14 cellular contexts compared by ENCODE assay signal in genomic region chr2:203992496-203992895, GRCh38. TPM values are rescaled to one million over a fixed set of nuclear protein-coding genes. Genes with fewer than 3 reads are reported as not detected.
DNase-seq lines count a peak whose midpoint lies in the region; ATAC-seq lines count a peak whose summit lies in the region.
"Had no signal": no experiment of that assay in that cellular context is flagged by ENCODE, and none has a peak within 500 bp of the region (broad histone marks: within the 10 kb centered on the region; RNA-seq: fewer than 3 reads in every experiment).

No MANE protein-coding gene starts in this region.

- H3K9me3 Mint-ChIP-seq in activated CD8-positive, alpha-beta memory T cell treated with anti-CD3 and anti-CD28 coated beads, Interleukin-2, amount 10 ng/mL, durations not matched to agents 7 days and 5 days (ENCODE audit: low read depth) = no peaks in the 10 kb centered on the region
- no peaks in the 10 kb centered on the region for H3K9me3 Mint-ChIP-seq in activated naive CD8-positive, alpha-beta T cell treated with anti-CD3 and anti-CD28 coated beads, Interleukin-2, amount 50 U/mL, for 24 hours
- peaks cover 5% of the 10 kb centered on the region for H3K9me3 Mint-ChIP-seq in activated naive CD8-positive, alpha-beta T cell treated with anti-CD3 and anti-CD28 coated beads for 36 hours
- H3K9me3 Mint-ChIP-seq in activated T-helper 17 cell treated with anti-CD3 and anti-CD28 coated beads, Interleukin-2, amount 50 U/mL, for 72 hours = no peaks in the 10 kb centered on the region
- H3K9me3 Mint-ChIP-seq: CD4-positive, alpha-beta memory T cell had no signal

- peaks cover 32% of the 10 kb centered on the region for H3K4me1 Mint-ChIP-seq in activated CD8-positive, alpha-beta memory T cell treated with anti-CD3 and anti-CD28 coated beads, Interleukin-2, amount 10 ng/mL, durations not matched to agents 7 days and 5 days
- H3K4me1 Mint-ChIP-seq in activated naive CD8-positive, alpha-beta T cell treated with anti-CD3 and anti-CD28 coated beads, Interleukin-2, amount 50 U/mL, for 24 hours = peaks cover 31% of the 10 kb centered on the region
- peaks cover 34% of the 10 kb centered on the region for H3K4me1 Mint-ChIP-seq in activated naive CD8-positive, alpha-beta T cell treated with anti-CD3 and anti-CD28 coated beads for 36 hours
- H3K4me1 Mint-ChIP-seq in activated T-helper 17 cell treated with anti-CD3 and anti-CD28 coated beads, Interleukin-2, amount 50 U/mL, for 72 hours = peaks cover 19% of the 10 kb centered on the region
- H3K4me1 Mint-ChIP-seq: B cell had no signal

- H3K36me3 Mint-ChIP-seq in activated CD8-positive, alpha-beta memory T cell treated with anti-CD3 and anti-CD28 coated beads, Interleukin-2, amount 10 ng/mL, durations not matched to agents 7 days and 5 days = peaks cover 10% of the 10 kb centered on the region
- peaks cover 5% of the 10 kb centered on the region for H3K36me3 Mint-ChIP-seq in activated naive CD8-positive, alpha-beta T cell treated with anti-CD3 and anti-CD28 coated beads, Interleukin-2, amount 50 U/mL, for 24 hours (ENCODE audit: low read depth)
- H3K36me3 Mint-ChIP-seq in activated naive CD8-positive, alpha-beta T cell treated with anti-CD3 and anti-CD28 coated beads for 36 hours = peaks cover 8% of the 10 kb centered on the region
- no peaks in the 10 kb centered on the region for H3K36me3 Mint-ChIP-seq in activated T-helper 17 cell treated with anti-CD3 and anti-CD28 coated beads, Interleukin-2, amount 50 U/mL, for 72 hours (ENCODE audit: low read depth)

- no peak overlapping the region for H3K27ac Mint-ChIP-seq in activated CD8-positive, alpha-beta memory T cell treated with anti-CD3 and anti-CD28 coated beads, Interleukin-2, amount 10 ng/mL, durations not matched to agents 7 days and 5 days
- H3K27ac Mint-ChIP-seq in activated naive CD8-positive, alpha-beta T cell treated with anti-CD3 and anti-CD28 coated beads, Interleukin-2, amount 50 U/mL, for 24 hours = no peak overlapping the region
- H3K27ac Mint-ChIP-seq in activated naive CD8-positive, alpha-beta T cell treated with anti-CD3 and anti-CD28 coated beads for 36 hours = no peak overlapping the region
- H3K27ac Mint-ChIP-seq in activated T-helper 17 cell treated with anti-CD3 and anti-CD28 coated beads, Interleukin-2, amount 50 U/mL, for 72 hours = no peak overlapping the region
- H3K27ac Mint-ChIP-seq: B cell; CD4-positive, alpha-beta memory T cell had no signal

- ATAC-seq in activated CD8-positive, alpha-beta memory T cell treated with anti-CD3 and anti-CD28 coated beads, Interleukin-2, amount 10 ng/mL, durations not matched to agents 7 days and 5 days = peak; percentile 43
- ATAC-seq in activated naive CD8-positive, alpha-beta T cell treated with anti-CD3 and anti-CD28 coated beads, Interleukin-2, amount 50 U/mL, for 24 hours = peak; percentile 33
- ATAC-seq in activated T-helper 17 cell treated with anti-CD3 and anti-CD28 coated beads, Interleukin-2, amount 50 U/mL, for 72 hours (replicated peaks) = peak; percentile 68
- no peak for ATAC-seq in GM18861 (IDR thresholded peaks at IDR 0.05; ENCODE audit: unreplicated experiment)

- CTCF ChIA-PET in activated CD8-positive, alpha-beta memory T cell treated with anti-CD3 and anti-CD28 coated beads, Interleukin-2, amount 10 ng/mL, durations not matched to agents 7 days and 5 days (lab: Charles Lee) = interaction anchor here (1.7 kb wide), 1 partner anchor 35 kb away, joined by 4 read pairs; no protein-coding TSS in a partner anchor

- no peak overlapping the region for H3K4me3 Mint-ChIP-seq in activated CD8-positive, alpha-beta memory T cell treated with anti-CD3 and anti-CD28 coated beads, Interleukin-2, amount 10 ng/mL, durations not matched to agents 7 days and 5 days
- H3K4me3 Mint-ChIP-seq in activated naive CD8-positive, alpha-beta T cell treated with anti-CD3 and anti-CD28 coated beads, Interleukin-2, amount 50 U/mL, for 24 hours = no peak overlapping the region
- H3K4me3 Mint-ChIP-seq in activated naive CD8-positive, alpha-beta T cell treated with anti-CD3 and anti-CD28 coated beads for 36 hours = no peak overlapping the region
- H3K4me3 Mint-ChIP-seq in activated T-helper 17 cell treated with anti-CD3 and anti-CD28 coated beads, Interleukin-2, amount 50 U/mL, for 72 hours = no peak overlapping the region
- H3K4me3 Mint-ChIP-seq: B cell; CD4-positive, alpha-beta memory T cell had no signal

- peaks cover 2% of the 10 kb centered on the region for H3K27me3 Mint-ChIP-seq in activated CD8-positive, alpha-beta memory T cell treated with anti-CD3 and anti-CD28 coated beads, Interleukin-2, amount 10 ng/mL, durations not matched to agents 7 days and 5 days
- H3K27me3 Mint-ChIP-seq in activated naive CD8-positive, alpha-beta T cell treated with anti-CD3 and anti-CD28 coated beads, Interleukin-2, amount 50 U/mL, for 24 hours = no peaks in the 10 kb centered on the region
- no peaks in the 10 kb centered on the region for H3K27me3 Mint-ChIP-seq in activated naive CD8-positive, alpha-beta T cell treated with anti-CD3 and anti-CD28 coated beads for 36 hours
- H3K27me3 Mint-ChIP-seq in activated T-helper 17 cell treated with anti-CD3 and anti-CD28 coated beads, Interleukin-2, amount 50 U/mL, for 72 hours = no peaks in the 10 kb centered on the region
- H3K27me3 Mint-ChIP-seq: CD4-positive, alpha-beta memory T cell had no signal

- no peak for DNase-seq in activated CD8-positive, alpha-beta memory T cell treated with anti-CD3 and anti-CD28 coated beads, Interleukin-2, amount 10 ng/mL, durations not matched to agents 7 days and 5 days
- no peak for DNase-seq in activated CD8-positive, alpha-beta memory T cell treated with anti-CD3 and anti-CD28 coated beads for 24 hours
- no peak for DNase-seq in activated naive CD8-positive, alpha-beta T cell treated with anti-CD3 and anti-CD28 coated beads, Interleukin-2, amount 50 U/mL, for 24 hours
- DNase-seq in activated naive CD8-positive, alpha-beta T cell treated with anti-CD3 and anti-CD28 coated beads for 36 hours = no peak
- no peak for DNase-seq in GM03348 (ENCODE audit: low spot score)
- DNase-seq: C1 segment of cervical spinal cord; CD4-positive, alpha-beta memory T cell; DMS79 had no signal

RNA-seq across cellular contexts. Expression of gene ICOS, which starts 55.9 kb away (rescaled TPM):
- total RNA-seq in activated CD8-positive, alpha-beta memory T cell treated with anti-CD3 and anti-CD28 coated beads, Interleukin-2, amount 10 ng/mL, durations not matched to agents 7 days and 5 days = 10 to 100 TPM; 26.9 to 49.7 TPM
- 100 to 1,000 TPM in 1 of 2 experiments, 10 to 100 TPM in 1; 99.2 to 101 TPM for total RNA-seq in activated naive CD8-positive, alpha-beta T cell treated with anti-CD3 and anti-CD28 coated beads for 36 hours
- 100 to 1,000 TPM; 146 to 194 TPM for total RNA-seq in activated T-helper 17 cell treated with anti-CD3 and anti-CD28 coated beads, Interleukin-2, amount 50 U/mL, for 72 hours
- total RNA-seq: B cell, G401, H1, HT1080 had no signal
